25 cellular contexts compared by ENCODE assay signal in the genomic region with DNA sequence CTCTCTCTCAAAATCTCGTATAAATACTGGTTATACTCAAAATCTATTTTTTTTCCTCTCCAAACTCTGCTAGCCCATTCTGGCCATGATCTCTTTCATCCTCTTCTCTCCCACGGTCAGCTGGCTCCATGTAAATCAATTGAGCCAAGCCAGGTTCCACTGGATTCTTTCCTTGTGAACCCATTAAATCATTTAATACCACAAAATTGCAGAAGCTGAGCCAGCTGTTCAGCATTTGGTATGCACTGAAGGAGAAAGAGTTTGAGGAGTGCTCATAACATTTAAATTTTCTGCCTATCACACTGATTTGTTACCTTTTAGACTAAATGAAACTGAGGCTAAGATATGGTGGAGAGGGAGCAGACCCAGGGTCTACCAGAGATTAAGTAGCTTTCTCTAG. TPM values are rescaled to one million over a fixed set of nuclear protein-coding genes. Genes with fewer than 3 reads are reported as not detected.
A peak's percentile ranks its signal among the peaks of the same experiment; 100 is the strongest.
DNase-seq lines count a peak whose midpoint lies in the region; ATAC-seq and TF ChIP-seq lines count a peak whose summit lies in the region.
"Had no signal": no experiment of that assay in that cellular context is flagged by ENCODE, and none has a peak within 500 bp of the region (broad histone marks: within the 10 kb centered on the region; RNA-seq: fewer than 3 reads in every experiment).

No MANE protein-coding gene starts in this region.

- no peaks in the 10 kb centered on the region for H3K9me3 ChIP-seq in gastrocnemius medialis
- H3K9me3 ChIP-seq: esophagus squamous epithelium, MG63 had no signal

- no peaks in the 10 kb centered on the region for H3K36me3 ChIP-seq in gastrocnemius medialis
- H3K36me3 ChIP-seq: esophagus squamous epithelium, MG63 had no signal

- intact Hi-C loops in gastrocnemius medialis (cut with DNase I; ENCODE audit: low total_unique reads), result no loop called here

- no peak overlapping the region for H3K4me3 Mint-ChIP-seq in chondrocyte (ENCODE audit: unreplicated experiment)
- H3K4me3 Mint-ChIP-seq: activated CD4-positive, alpha-beta T cell treated with anti-CD3 and anti-CD28 coated beads, Interleukin-2, amount 10 ng/mL, durations not matched to agents 7 days and 5 days; GM23338; immature natural killer cell had no signal

- no peaks in the 10 kb centered on the region for H3K4me1 ChIP-seq in gastrocnemius medialis

- H3K27me3 Mint-ChIP-seq in chondrocyte (ENCODE audit: low read depth), result peaks cover 4% of the 10 kb centered on the region

- DNase-seq in AG08396 (ENCODE audit: low spot score) (peak; percentile 36), MV-4-11 (lab: John Stamatoyannopoulos, UW) (peak; percentile 6), chondrocyte (ENCODE audit: low spot score) (no peak), myocyte (ENCODE audit: low read depth) (peak; percentile 61), gastrocnemius medialis (no peak), 8988T (no peak), NCI-H1417 treated with DMSO at 0.1 percent for 48 hours (lab: John Stamatoyannopoulos, UW) (no peak)
- DNase-seq: activated CD4-positive, alpha-beta T cell treated with anti-CD3 and anti-CD28 coated beads, Interleukin-2, amount 10 ng/mL, durations not matched to agents 7 days and 5 days; activated naive CD4-positive, alpha-beta T cell; activated T-cell treated with anti-CD3 and anti-CD28 coated beads for 4 hours; cerebellar nuclear complex; DMS 273 treated with DMSO at 0.1 percent for 48 hours; effector CD4-positive, alpha-beta T cell; esophagus squamous epithelium; immature natural killer cell; left ventricle myocardium superior; NCI-H146; NCI-H748 treated with DMSO at 0.1 percent for 48 hours; retina; stimulated activated CD4-positive, alpha-beta T cell treated with anti-CD3 and anti-CD28 coated beads, Interleukin-15, amount 100 ng/mL, for 24 hours; substantia nigra had no signal

- H3K4me3 ChIP-seq in gastrocnemius medialis, result no peak overlapping the region
- H3K4me3 ChIP-seq: esophagus squamous epithelium, GM12878, GM23338, MG63 had no signal

- no peak for TF ChIP-seq CTCF in chondrocyte (IDR thresholded peaks at IDR 0.05)
- no peak for TF ChIP-seq CTCF in gastrocnemius medialis (IDR thresholded peaks at IDR 0.05 in 4 of 5, conservative IDR thresholded peaks at IDR 0.05 in 1 of 5)

- no peaks in the 10 kb centered on the region for H3K36me3 Mint-ChIP-seq in chondrocyte (ENCODE audit: low read depth)
- H3K36me3 Mint-ChIP-seq: immature natural killer cell had no signal

- H3K27ac ChIP-seq in gastrocnemius medialis, result no peak overlapping the region

- H3K27me3 ChIP-seq in gastrocnemius medialis, result no peaks in the 10 kb centered on the region
- H3K27me3 ChIP-seq: esophagus squamous epithelium, MG63 had no signal

- peak overlapping the region; percentile 91 for H3K27ac Mint-ChIP-seq in chondrocyte (ENCODE audit: unreplicated experiment)
- H3K27ac Mint-ChIP-seq: GM23338, immature natural killer cell had no signal

- no peak for ATAC-seq in gastrocnemius medialis
- ATAC-seq in activated CD4-positive, CD25-positive, alpha-beta regulatory T cell treated with anti-CD3 and anti-CD28 coated beads, Interleukin-2, amount 50 U/mL, for 24 hours, result no peak
- ATAC-seq: GM12878, GM23338, left ventricle myocardium superior had no signal

- H3K4me1 Mint-ChIP-seq in chondrocyte (ENCODE audit: low read depth), result peaks cover 52% of the 10 kb centered on the region
- H3K4me1 Mint-ChIP-seq: GM23338 had no signal

- no peak for TF ChIP-seq POLR2A in gastrocnemius medialis (IDR thresholded peaks at IDR 0.05)

- in situ Hi-C loops in gastrocnemius medialis (cut with MboI; ENCODE audit: low sequenced_read_pairs in 4 of 4), result no loop called here

- H3K9me3 Mint-ChIP-seq in chondrocyte (ENCODE audit: low read depth), result no peaks in the 10 kb centered on the region
- H3K9me3 Mint-ChIP-seq: activated CD4-positive, alpha-beta T cell treated with anti-CD3 and anti-CD28 coated beads, Interleukin-2, amount 10 ng/mL, durations not matched to agents 7 days and 5 days; GM23338; immature natural killer cell had no signal

RNA-seq across cellular contexts. Expression of gene TADA1, which starts 29.1 kb away (rescaled TPM):
- total RNA-seq in chondrocyte, result 8.9 to 11.1 TPM (median 9.3 TPM) in 3 replicates
- total RNA-seq in myocyte, result 9.0 and 9.3 TPM in 2 replicates
- polyA plus RNA-seq in myocyte (2012), result 3.8 TPM
- total RNA-seq in gastrocnemius medialis, result 10 to 100 TPM in 2 of 4 donors, 1 to 10 TPM in 2; 8.7 to 11.8 (median 10.0) TPM

Comparison
In these comparisons a context has a peak if more than half of its experiments do, and no peak if none do; other contexts are left out.
1. DNase-seq: peak in AG08396 (single experiment), MV-4-11 (single experiment) and myocyte (single experiment); none in chondrocyte (single experiment), gastrocnemius medialis (0 of 2), 8988T (single experiment) and NCI-H1417 treated with DMSO at 0.1 percent for 48 hours (single experiment).